In the genomic region with DNA sequence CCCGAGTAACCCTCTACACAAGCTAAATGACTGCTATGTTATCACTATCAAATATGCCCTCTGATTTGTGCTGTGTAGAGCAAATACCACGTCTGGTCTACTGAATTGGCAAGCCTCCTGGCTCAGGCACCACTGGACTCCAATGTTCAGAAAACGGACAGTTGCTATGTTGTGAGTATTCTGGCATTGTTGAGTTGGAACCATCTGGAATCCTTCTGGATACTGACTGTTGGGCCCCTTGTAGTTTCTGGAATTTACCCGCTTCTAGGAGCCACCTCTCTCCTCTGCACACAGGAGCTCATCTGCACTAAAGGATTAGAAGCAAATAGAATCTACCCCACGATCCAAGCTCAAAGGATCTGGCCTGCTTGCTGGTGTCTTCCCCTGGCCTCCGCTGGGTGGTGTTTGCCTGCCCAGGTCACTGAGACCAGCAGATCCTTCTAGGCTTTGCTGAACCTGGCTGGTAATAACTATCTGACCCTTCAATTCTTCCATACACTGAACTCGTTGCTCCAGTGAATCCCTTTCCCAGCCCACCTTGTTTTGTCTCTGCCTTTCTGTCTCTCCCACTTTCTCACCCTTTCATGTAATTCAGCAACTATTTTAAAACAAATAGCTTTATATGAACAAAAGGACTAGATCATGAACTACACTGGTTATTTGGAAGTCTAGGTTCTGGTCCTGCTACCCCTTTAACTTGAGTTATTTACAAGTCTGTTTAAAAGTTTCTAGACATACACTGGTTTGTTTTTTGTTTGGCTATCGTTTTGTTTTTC, we compare ENCODE assay signal across 8 cellular contexts. TPM values are rescaled to one million over a fixed set of nuclear protein-coding genes. Genes with fewer than 3 reads are reported as not detected.
DNase-seq lines count a peak whose midpoint lies in the region; ATAC-seq and TF ChIP-seq lines count a peak whose summit lies in the region.

No MANE protein-coding gene starts in this region.

- no peak for TF ChIP-seq CTCF in coronary artery (IDR thresholded peaks at IDR 0.05)

- no peaks in the 10 kb centered on the region for H3K27me3 Mint-ChIP-seq in naive B cell
- H3K27me3 Mint-ChIP-seq in activated CD4-positive, alpha-beta T cell treated with anti-CD3 and anti-CD28 coated beads, Interleukin-2, amount 10 ng/mL, durations not matched to agents 24 days and 14 days: peaks cover 49% of the 10 kb centered on the region

- H3K9me3 ChIP-seq in HAP-1 (no peaks in the 10 kb centered on the region), SJCRH30 (replicated peaks) (peaks cover 3% of the 10 kb centered on the region; the same call in 1 of the 2 replicates)

- ATAC-seq in naive B cell (ENCODE audit: low read depth in 2 of 2) (no peak), HG03342 (IDR thresholded peaks at IDR 0.05; ENCODE audit: unreplicated experiment) (no peak)

- H3K36me3 Mint-ChIP-seq in naive B cell: peaks cover 0 to 7% of the 10 kb centered on the region in 2 donors
- H3K36me3 Mint-ChIP-seq in activated CD4-positive, alpha-beta T cell treated with anti-CD3 and anti-CD28 coated beads, Interleukin-2, amount 10 ng/mL, durations not matched to agents 24 days and 14 days (ENCODE audit: low read depth): no peaks in the 10 kb centered on the region

- peak overlapping the region in 7 of 8 donors; percentile 51 to 90 (median 85) for H3K4me3 Mint-ChIP-seq in naive B cell
- no peak overlapping the region for H3K4me3 Mint-ChIP-seq in activated CD4-positive, alpha-beta T cell treated with anti-CD3 and anti-CD28 coated beads, Interleukin-2, amount 10 ng/mL, durations not matched to agents 24 days and 14 days

- no peaks in the 10 kb centered on the region for H3K9me3 Mint-ChIP-seq in naive B cell
- H3K9me3 Mint-ChIP-seq in activated CD4-positive, alpha-beta T cell treated with anti-CD3 and anti-CD28 coated beads, Interleukin-2, amount 10 ng/mL, durations not matched to agents 24 days and 14 days: peaks cover 5% of the 10 kb centered on the region

- H3K36me3 ChIP-seq in HAP-1 (replicated peaks) (no peaks in the 10 kb centered on the region; the same call in 1 of the 2 replicates), SJCRH30 (no peaks in the 10 kb centered on the region)

- H3K4me1 ChIP-seq in HAP-1: peaks cover 21% of the 10 kb centered on the region
- H3K4me1 ChIP-seq in SJCRH30: peaks cover 23% of the 10 kb centered on the region

- intact Hi-C loops in activated CD4-positive, alpha-beta T cell treated with anti-CD3 and anti-CD28 coated beads, Interleukin-2, amount 10 ng/mL, durations not matched to agents 24 days and 14 days (cut with micrococcal nuclease): no loop called here

- H3K27me3 ChIP-seq in HAP-1 (ENCODE audit: low read depth) (no peaks in the 10 kb centered on the region), SJCRH30 (no peaks in the 10 kb centered on the region)

- peaks cover 35 to 53% (median 48%) of the 10 kb centered on the region in 3 donors for H3K4me1 Mint-ChIP-seq in naive B cell
- peaks cover 26% of the 10 kb centered on the region for H3K4me1 Mint-ChIP-seq in activated CD4-positive, alpha-beta T cell treated with anti-CD3 and anti-CD28 coated beads, Interleukin-2, amount 10 ng/mL, durations not matched to agents 24 days and 14 days

- DNase-seq in AG20443 (ENCODE audit: low spot score): peak; percentile 61
- DNase-seq in HAP-1 (ENCODE audit: low spot score in 2 of 2): peak; percentile 79 to 82
- no peak for DNase-seq in coronary artery (ENCODE audit: low spot score)
- no peak for DNase-seq in naive B cell
- DNase-seq in activated CD4-positive, alpha-beta T cell treated with anti-CD3 and anti-CD28 coated beads, Interleukin-2, amount 50 U/mL, for 4 hours: no peak
- DNase-seq in activated CD4-positive, alpha-beta T cell treated with anti-CD3 and anti-CD28 coated beads, Interleukin-2, amount 10 ng/mL, durations not matched to agents 24 days and 14 days: no peak
- DNase-seq in SJCRH30: no peak

- peak overlapping the region; percentile 93 to 96 for H3K27ac ChIP-seq in coronary artery
- no peak overlapping the region for H3K27ac ChIP-seq in SJCRH30

- peak overlapping the region in 4 of 6 donors; percentile 36 to 90 (median 84) for H3K27ac Mint-ChIP-seq in naive B cell
- H3K27ac Mint-ChIP-seq in activated CD4-positive, alpha-beta T cell treated with anti-CD3 and anti-CD28 coated beads, Interleukin-2, amount 10 ng/mL, durations not matched to agents 24 days and 14 days: no peak overlapping the region

- H3K4me3 ChIP-seq in HAP-1 (peak overlapping the region; percentile 58), coronary artery (peak overlapping the region; percentile 82), SJCRH30 (no peak overlapping the region)

- in situ Hi-C loops in HAP-1 (cut with MboI; ENCODE audit: low sequenced_read_pairs): no loop called here

RNA-seq across cellular contexts. Expression of a gene that starts 2.1 kb away (rescaled TPM):
- 1 to 10 TPM in 5 of 6 donors, not detected in 1; 3.0 to 6.7 (median 5.2) TPM for polyA plus RNA-seq in naive B cell (ENCODE audit: low read depth in 6 of 6)
- total RNA-seq in activated CD4-positive, alpha-beta T cell treated with anti-CD3 and anti-CD28 coated beads, Interleukin-2, amount 10 ng/mL, durations not matched to agents 24 days and 14 days: 0.26 and 0.73 TPM in 2 replicates
- 3.5 and 4.7 TPM in 2 replicates for total RNA-seq in SJCRH30 (2014; rRNA removed; shearing (Covaris generic))

RNA-seq across cellular contexts. Expression of a gene that starts 30.5 kb away (rescaled TPM):
- polyA plus RNA-seq in naive B cell (ENCODE audit: low read depth in 6 of 6): 1 to 10 TPM in 2 of 6 donors, under 1 TPM in 3, not detected in 1; 0.52 to 1.8 (median 0.78) TPM
- total RNA-seq in activated CD4-positive, alpha-beta T cell treated with anti-CD3 and anti-CD28 coated beads, Interleukin-2, amount 10 ng/mL, durations not matched to agents 24 days and 14 days: 0.19 and 0.43 TPM in 2 replicates
- total RNA-seq in SJCRH30 (2014; rRNA removed; shearing (Covaris generic)): 1.8 and 2.0 TPM in 2 replicates

Comparison
In these comparisons a context has a peak if more than half of its experiments do, and no peak if none do; other contexts are left out.
1. DNase-seq: peak in AG20443 (single experiment) and HAP-1 (2 of 2); none in coronary artery (single experiment), naive B cell (single experiment), activated CD4-positive, alpha-beta T cell treated with anti-CD3 and anti-CD28 coated beads, Interleukin-2, amount 50 U/mL, for 4 hours (0 of 2), activated CD4-positive, alpha-beta T cell treated with anti-CD3 and anti-CD28 coated beads, Interleukin-2, amount 10 ng/mL, durations not matched to agents 24 days and 14 days (single experiment) and SJCRH30 (0 of 2).